17 cellular contexts compared by ENCODE assay signal in the genomic region with DNA sequence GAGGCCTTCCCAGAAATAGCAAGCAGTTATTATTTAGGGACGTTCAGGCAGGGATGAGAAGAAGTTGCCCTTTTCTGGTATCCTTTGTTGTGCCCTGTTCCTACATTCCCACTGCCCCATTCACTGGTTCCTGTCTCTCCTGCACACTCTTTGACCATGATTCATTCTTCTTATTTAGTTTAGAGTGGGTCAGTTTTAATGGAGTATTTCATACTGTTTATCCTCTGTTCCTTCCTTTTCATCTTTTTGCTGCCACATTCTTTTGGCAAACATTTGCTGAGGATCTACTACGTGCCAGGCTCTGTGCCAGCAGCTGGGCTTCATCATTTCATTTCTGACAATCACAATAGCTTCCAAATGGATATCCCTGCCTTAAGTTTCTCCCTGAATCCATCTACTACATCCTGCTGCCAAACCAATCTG. TPM values are rescaled to one million over a fixed set of nuclear protein-coding genes. Genes with fewer than 3 reads are reported as not detected.
DNase-seq lines count a peak whose midpoint lies in the region; ATAC-seq, FAIRE-seq and TF ChIP-seq lines count a peak whose summit lies in the region.
"Had no signal": no experiment of that assay in that cellular context is flagged by ENCODE, and none has a peak within 500 bp of the region (broad histone marks: within the 10 kb centered on the region; RNA-seq: fewer than 3 reads in every experiment).

No MANE protein-coding gene starts in this region.

- CTCF ChIA-PET in A549 (lab: Yijun Ruan, JAX) (interaction anchor here (0.7 to 11.2 kb wide), 3 partner anchors 98 to 1279 kb away, joined by 3 to 144 read pairs (median 3); a partner anchor contains a TSS), HEK293 (lab: Yijun Ruan, JAX) (interaction anchor here (0.7 kb wide), 1 partner anchor 23 kb away, joined by 3 read pairs; no protein-coding TSS in a partner anchor), GM10248 (lab: Yijun Ruan, JAX) (interaction anchor here (1.3 to 1.6 kb wide), 2 partner anchors 10 to 555 kb away, joined by 4 to 9 read pairs; no protein-coding TSS in a partner anchor)
- CTCF ChIA-PET in naive thymus-derived CD4-positive, alpha-beta T cell (lab: Charles Lee), result interaction anchor here (2.7 kb wide), 1 partner anchor 280 kb away, joined by 9 read pairs; no protein-coding TSS in a partner anchor

- no peaks in the 10 kb centered on the region for H3K36me3 Mint-ChIP-seq in astrocyte (ENCODE audit: low read depth, unreplicated experiment)
- no peaks in the 10 kb centered on the region for H3K36me3 Mint-ChIP-seq in naive thymus-derived CD4-positive, alpha-beta T cell
- H3K36me3 Mint-ChIP-seq: IgD-negative memory B cell, memory B cell had no signal

- DNase-seq in A549 (ENCODE audit: low read depth in 1 of 2, low spot score in 1 of 2) (no peak), astrocyte (ENCODE audit: low read depth) (peak; percentile 59), kidney glomerular epithelial cell (lab: John Stamatoyannopoulos, UW) (peak; percentile 68), DMS79 treated with DMSO at 0.1 percent for 48 hours (lab: John Stamatoyannopoulos, UW) (no peak), GM10248 (ENCODE audit: extremely low spot score) (no peak), NCI-H2227 (lab: John Stamatoyannopoulos, UW; ENCODE audit: unreplicated experiment) (no peak)
- DNase-seq in naive thymus-derived CD4-positive, alpha-beta T cell, result no peak
- DNase-seq: activated gamma-delta T cell treated with Interleukin-2 at 50 U/mL for 16 hours, AML-193, caudate nucleus, DMS153, erythroblast, transverse colon had no signal

- no peaks in the 10 kb centered on the region for H3K9me3 ChIP-seq in A549
- no peaks in the 10 kb centered on the region for H3K9me3 ChIP-seq in HEK293 (ENCODE audit: control insufficient read depth, insufficient read depth, low read depth, low read length)
- no peaks in the 10 kb centered on the region for H3K9me3 ChIP-seq in astrocyte (ENCODE audit: insufficient read depth, low read depth, low read length)
- H3K9me3 ChIP-seq in naive thymus-derived CD4-positive, alpha-beta T cell (ENCODE audit: control insufficient read depth in 2 of 3, low read length in 3 of 3), result no peaks in the 10 kb centered on the region
- H3K9me3 ChIP-seq: transverse colon had no signal

- POLR2A ChIA-PET in A549 (lab: Yijun Ruan, JAX) (interaction anchor here (1.2 kb wide), 1 partner anchor 12 kb away, joined by 4 read pairs; a partner anchor contains a TSS), HEK293 (lab: Yijun Ruan, JAX) (no interaction called here), GM10248 (lab: Yijun Ruan, JAX) (interaction anchor here (0.6 kb wide), 1 partner anchor 12 kb away, joined by 3 read pairs; a partner anchor contains a TSS)
- POLR2A ChIA-PET in naive thymus-derived CD4-positive, alpha-beta T cell (lab: Charles Lee), result no interaction called here

- no peaks in the 10 kb centered on the region for H3K36me3 ChIP-seq in HEK293 (ENCODE audit: control insufficient read depth in 2 of 2, insufficient read depth in 1 of 2, low read length in 2 of 2)
- no peaks in the 10 kb centered on the region for H3K36me3 ChIP-seq in astrocyte (ENCODE audit: insufficient read depth, low read length)
- no peaks in the 10 kb centered on the region for H3K36me3 ChIP-seq in naive thymus-derived CD4-positive, alpha-beta T cell (ENCODE audit: control insufficient read depth in 2 of 3, insufficient read depth in 3 of 3, low read length in 3 of 3)
- H3K36me3 ChIP-seq: SJCRH30, transverse colon had no signal

- H3K4me1 Mint-ChIP-seq in astrocyte (ENCODE audit: low read depth, unreplicated experiment), result peaks cover 32% of the 10 kb centered on the region
- peaks cover 0 to 8% (median 3%) of the 10 kb centered on the region in 7 donors for H3K4me1 Mint-ChIP-seq in naive thymus-derived CD4-positive, alpha-beta T cell
- H3K4me1 Mint-ChIP-seq: memory B cell had no signal

- H3K4me1 ChIP-seq in A549 (peaks cover 16% of the 10 kb centered on the region; the same call in 2 of the 3 replicates), HEK293 (ENCODE audit: control insufficient read depth, insufficient read depth, low read length) (peaks cover 11% of the 10 kb centered on the region; the same call in 1 of the 2 replicates), astrocyte (ENCODE audit: insufficient read depth, low read length) (peaks cover 28% of the 10 kb centered on the region)
- no peaks in the 10 kb centered on the region for H3K4me1 ChIP-seq in naive thymus-derived CD4-positive, alpha-beta T cell (ENCODE audit: control insufficient read depth in 2 of 2, insufficient read depth in 2 of 2, low read length in 2 of 2)
- H3K4me1 ChIP-seq: transverse colon had no signal

- no peaks in the 10 kb centered on the region for H4K20me1 ChIP-seq in astrocyte (ENCODE audit: insufficient read depth, low read length)

- peak overlapping the region; percentile 37 for H3K9ac ChIP-seq in astrocyte (ENCODE audit: low read length)

- no peak for TF ChIP-seq POLR2A in A549 (IDR thresholded peaks at IDR 0.05; ENCODE audit: low read length)

- intact Hi-C loops in naive thymus-derived CD4-positive, alpha-beta T cell (cut with micrococcal nuclease), result loop anchor here in 1 of 2 donors (10.0 kb wide), 1 partner anchor 369 kb away; no protein-coding TSS in a partner anchor

- peak overlapping the region; percentile 36 for H3K27ac Mint-ChIP-seq in astrocyte (ENCODE audit: unreplicated experiment)
- no peak overlapping the region for H3K27ac Mint-ChIP-seq in naive thymus-derived CD4-positive, alpha-beta T cell
- H3K27ac Mint-ChIP-seq: IgD-negative memory B cell, memory B cell had no signal

- FAIRE-seq in A549 (lab: Jason Lieb, UNC) (no peak), astrocyte (lab: Jason Lieb, UNC) (peak; percentile 47)

- no peaks in the 10 kb centered on the region for H3K27me3 ChIP-seq in astrocyte (ENCODE audit: insufficient read depth, low read length)
- H3K27me3 ChIP-seq in naive thymus-derived CD4-positive, alpha-beta T cell (ENCODE audit: control insufficient read depth in 2 of 2, insufficient read depth in 2 of 2, low read length in 2 of 2), result no peaks in the 10 kb centered on the region
- H3K27me3 ChIP-seq: SJCRH30 had no signal

- no peak for TF ChIP-seq CTCF in A549 (IDR thresholded peaks at IDR 0.05)
- TF ChIP-seq CTCF in HEK293 (tag by site-specific recombination; IDR thresholded peaks at IDR 0.05), result no peak
- no peak for TF ChIP-seq CTCF in astrocyte (IDR thresholded peaks at IDR 0.05; ENCODE audit: insufficient read depth, low read depth, low read length)
- TF ChIP-seq CTCF in GM10248 (IDR thresholded peaks at IDR 0.05; ENCODE audit: control extremely low read depth, extremely low read depth, low read depth, missing control alignments), result no peak

- H3K27ac ChIP-seq in A549 (peak overlapping the region in 1 of 2 experiments; percentile 62; a peak in 3 of 6 replicates), HEK293 (ENCODE audit: extremely low read depth, low read depth, low read length) (no peak overlapping the region), astrocyte (ENCODE audit: low read depth, low read length) (peak overlapping the region; percentile 68)
- no peak overlapping the region for H3K27ac ChIP-seq in naive thymus-derived CD4-positive, alpha-beta T cell (ENCODE audit: low read depth, low read length)
- H3K27ac ChIP-seq: SJCRH30 had no signal

- no peaks in the 10 kb centered on the region for H3K9me3 Mint-ChIP-seq in astrocyte (ENCODE audit: unreplicated experiment)
- H3K9me3 Mint-ChIP-seq in naive thymus-derived CD4-positive, alpha-beta T cell, result no peaks in the 10 kb centered on the region
- H3K9me3 Mint-ChIP-seq: IgD-negative memory B cell, memory B cell had no signal

- no peak for TF ChIP-seq RAD21 in A549 (conservative IDR thresholded peaks at IDR 0.05 in 1 of 2, IDR thresholded peaks at IDR 0.05 in 1 of 2)

- H3K4me2 ChIP-seq in A549 (0 out of 3 replicates have a peak overlapping the region, but pooled peaks have one; percentile 36), astrocyte (ENCODE audit: low read length) (peak overlapping the region; percentile 60)

- no peaks in the 10 kb centered on the region for H3K27me3 Mint-ChIP-seq in astrocyte (ENCODE audit: low read depth, unreplicated experiment)
- peaks cover 1 to 44% (median 33%) of the 10 kb centered on the region in 5 donors for H3K27me3 Mint-ChIP-seq in naive thymus-derived CD4-positive, alpha-beta T cell

- peak in 1 of 2 experiments; percentile 53; a peak in 2 of 6 replicates for ATAC-seq in A549
- no peak for ATAC-seq in naive thymus-derived CD4-positive, alpha-beta T cell

- no peaks in the 10 kb centered on the region for H3K79me2 ChIP-seq in astrocyte (ENCODE audit: insufficient read depth, low read length)

- peak overlapping the region; percentile 56 for H3K4me3 Mint-ChIP-seq in astrocyte (ENCODE audit: unreplicated experiment)
- H3K4me3 Mint-ChIP-seq in naive thymus-derived CD4-positive, alpha-beta T cell, result no peak overlapping the region
- H3K4me3 Mint-ChIP-seq: IgD-negative memory B cell, memory B cell had no signal

- no peak overlapping the region for H3K4me3 ChIP-seq in A549
- no peak overlapping the region for H3K4me3 ChIP-seq in HEK293 (ENCODE audit: low read depth, low read length)
- H3K4me3 ChIP-seq in astrocyte (ENCODE audit: insufficient read depth, low read depth, low read length), result no peak overlapping the region
- no peak overlapping the region for H3K4me3 ChIP-seq in naive thymus-derived CD4-positive, alpha-beta T cell (ENCODE audit: low read length)
- H3K4me3 ChIP-seq: SJCRH30, transverse colon had no signal

- WGBS in A549 (ENCODE audit: missing lambda C conversion rate), result 25% methylated on average over 2 of the region's 2 CpGs

- peak overlapping the region; percentile 14 for H2AFZ ChIP-seq in astrocyte (ENCODE audit: low read depth, low read length)

- TF ChIP-seq EP300 in A549 (IDR thresholded peaks at IDR 0.05), result no peak

TF ChIP-seq in HEK293, 187 proteins besides CTCF, POLR2A, EP300 and RAD21 (continues in another document):
- TF ChIP-seq ZNF24 (tag by site-specific recombination; IDR thresholded peaks at IDR 0.05), result no peak

RNA-seq across cellular contexts. Expression of a gene that starts 11.8 kb away (rescaled TPM):
- polyA plus RNA-seq in A549 (2011; rRNA removed), result 80.2 and 125 TPM in 2 replicates
- 61.5 and 79.0 TPM in 2 replicates for polyA plus RNA-seq in A549 (2012; cell fraction: cytosol; rRNA removed)
- polyA plus RNA-seq in A549 (2012; cell fraction: nucleus; rRNA removed), result 25.2 and 32.8 TPM in 2 replicates
- 173 to 182 TPM (median 180 TPM) in 3 replicates for polyA plus RNA-seq in A549 (2017; fragmentation: RNase III; extraction: RNeasy Plus Mini Kit Qiagen cat#74134 plus additional on column Dnase treatment)
- polyA minus RNA-seq in A549 (2011; rRNA and poly(A)+ RNA removed), result 21.7 and 21.8 TPM in 2 replicates
- 165 and 166 TPM in 2 replicates for total RNA-seq in astrocyte
- total RNA-seq in naive thymus-derived CD4-positive, alpha-beta T cell, result 10 to 100 TPM; 40.3 to 96.0 (median 56.5) TPM
- 100 to 1,000 TPM; 141 to 196 TPM for polyA plus RNA-seq in naive thymus-derived CD4-positive, alpha-beta T cell

RNA-seq across cellular contexts. Expression of a gene that starts 55.3 kb away (rescaled TPM):
- 3.9 and 4.5 TPM in 2 replicates for polyA plus RNA-seq in A549 (2011; rRNA removed)
- 0.71 and 0.83 TPM in 2 replicates for polyA plus RNA-seq in A549 (2012; cell fraction: cytosol; rRNA removed)
- polyA plus RNA-seq in A549 (2012; cell fraction: nucleus; rRNA removed), result 1.3 and 1.4 TPM in 2 replicates
- polyA plus RNA-seq in A549 (2017; fragmentation: RNase III; extraction: RNeasy Plus Mini Kit Qiagen cat#74134 plus additional on column Dnase treatment), result 4.3 to 9.5 TPM (median 8.2 TPM) in 3 replicates
- 11.2 and 22.2 TPM in 2 replicates for polyA minus RNA-seq in A549 (2011; rRNA and poly(A)+ RNA removed)
- 4.2 and 6.4 TPM in 2 replicates for total RNA-seq in astrocyte
- total RNA-seq in naive thymus-derived CD4-positive, alpha-beta T cell, result 10 to 100 TPM in 3 of 5 experiments, 1 to 10 TPM in 2; 6.2 to 26.3 (median 17.0) TPM
- 1 to 10 TPM; 3.5 to 8.4 TPM for polyA plus RNA-seq in naive thymus-derived CD4-positive, alpha-beta T cell

Comparison
In these comparisons a context has a peak if more than half of its experiments do, and no peak if none do; other contexts are left out.
1. DNase-seq: peak in astrocyte (single experiment) and kidney glomerular epithelial cell (single experiment); none in A549 (0 of 2), DMS79 treated with DMSO at 0.1 percent for 48 hours (single experiment), GM10248 (single experiment), NCI-H2227 (single experiment) and naive thymus-derived CD4-positive, alpha-beta T cell (0 of 9).
2. POLR2A ChIA-PET loops: an anchor here in A549 (1.2 kb wide) and GM10248 (0.6 kb wide); none called in HEK293 and naive thymus-derived CD4-positive, alpha-beta T cell.